In the genomic region with DNA sequence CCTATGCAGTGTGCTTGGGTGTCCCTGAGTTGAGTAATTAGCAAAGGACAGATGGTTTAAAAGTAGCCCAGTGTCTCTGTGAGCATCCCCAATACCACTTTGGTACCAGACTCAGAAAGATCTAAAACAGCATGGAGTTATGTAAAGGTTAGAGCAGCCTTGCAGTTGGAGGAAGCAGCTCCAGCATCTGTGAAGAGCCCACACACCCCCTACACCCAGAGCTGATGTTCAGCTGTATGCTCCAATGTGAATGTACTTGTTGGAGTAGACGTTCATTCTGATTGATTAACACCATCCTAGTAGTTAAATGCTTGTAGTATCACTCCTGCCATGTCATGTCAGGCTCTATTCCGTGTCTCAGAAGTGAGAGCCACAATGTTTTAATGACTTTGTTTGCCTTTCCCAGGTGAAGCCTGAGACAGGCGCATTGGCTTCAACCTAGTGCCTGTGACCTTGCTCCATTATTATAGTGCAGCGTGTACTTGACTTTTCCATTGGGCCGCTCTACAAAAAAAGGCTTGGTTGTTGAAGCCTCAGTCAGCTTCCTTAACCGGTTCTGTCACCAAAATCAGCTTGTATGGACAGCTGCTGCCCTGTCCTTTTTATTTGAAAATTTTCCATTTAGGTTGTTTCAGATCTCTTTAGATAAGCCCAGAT, we compare ENCODE assay signal across 23 cellular contexts.
DNase-seq lines count a peak whose midpoint lies in the region; FAIRE-seq and TF ChIP-seq lines count a peak whose summit lies in the region.
"Had no signal": no experiment of that assay in that cellular context is flagged by ENCODE, and none has a peak within 500 bp of the region (broad histone marks: within the 10 kb centered on the region; RNA-seq: fewer than 3 reads in every experiment).

No MANE protein-coding gene starts in this region.

- H3K4me2 ChIP-seq in BLaER1 (peak overlapping the region; percentile 77; the same call in 1 of the 2 replicates), astrocyte (ENCODE audit: low read length) (no peak overlapping the region), keratinocyte (ENCODE audit: control insufficient read depth, extremely low read depth, insufficient read depth, low read depth, low read length) (no peak overlapping the region)
- H3K4me2 ChIP-seq: A549 had no signal

- H3K36me3 ChIP-seq in BLaER1, result peaks cover 23% of the 10 kb centered on the region
- H3K36me3 ChIP-seq in astrocyte (ENCODE audit: insufficient read depth, low read length), result peaks cover 7% of the 10 kb centered on the region
- peaks cover 0 to 1% of the 10 kb centered on the region in 2 experiments for H3K36me3 ChIP-seq in keratinocyte (ENCODE audit: control insufficient read depth in 2 of 2, extremely low read depth in 1 of 2, insufficient read depth in 2 of 2, low read length in 2 of 2)

- TF ChIP-seq CTCF in astrocyte (IDR thresholded peaks at IDR 0.05; ENCODE audit: insufficient read depth, low read depth, low read length) (no peak), keratinocyte (optimal IDR thresholded peaks at IDR 0.05 in 1 of 3, IDR thresholded peaks at IDR 0.05 in 1 of 3, conservative IDR thresholded peaks at IDR 0.05 in 1 of 3; ENCODE audit: extremely low read depth in 1 of 3, insufficient read depth in 2 of 3, low read length in 3 of 3) (no peak)

- peaks cover 19% of the 10 kb centered on the region for H3K36me3 Mint-ChIP-seq in astrocyte (ENCODE audit: low read depth, unreplicated experiment)

- no peaks in the 10 kb centered on the region for H3K9me1 ChIP-seq in keratinocyte (ENCODE audit: control insufficient read depth, extremely low read depth, insufficient read depth, low read length)

- H3K27ac ChIP-seq in BLaER1 (no peak overlapping the region), astrocyte (ENCODE audit: low read depth, low read length) (no peak overlapping the region), keratinocyte (ENCODE audit: control insufficient read depth, insufficient read depth, low read length) (no peak overlapping the region)
- H3K27ac ChIP-seq: A549, RWPE1 had no signal

- H2AFZ ChIP-seq in astrocyte (ENCODE audit: low read depth, low read length), result no peak overlapping the region
- no peak overlapping the region for H2AFZ ChIP-seq in keratinocyte (ENCODE audit: control insufficient read depth, low read length)

- no peaks in the 10 kb centered on the region for H3K27me3 Mint-ChIP-seq in astrocyte (ENCODE audit: low read depth, unreplicated experiment)
- H3K27me3 Mint-ChIP-seq: CD8-positive, alpha-beta memory T cell; T-cell had no signal

- dilution Hi-C loops in keratinocyte (cut with MboI; ENCODE audit: extremely low pct_ligation_motif_present, low sequenced_read_pairs), result no loop called here

- H3K4me1 ChIP-seq in BLaER1 (peaks cover 33% of the 10 kb centered on the region), astrocyte (ENCODE audit: insufficient read depth, low read length) (peaks cover 15% of the 10 kb centered on the region), keratinocyte (ENCODE audit: control insufficient read depth, extremely low read depth, insufficient read depth, low read length) (peaks cover 7% of the 10 kb centered on the region)

- H3K79me2 ChIP-seq in astrocyte (ENCODE audit: insufficient read depth, low read length), result no peaks in the 10 kb centered on the region
- no peaks in the 10 kb centered on the region for H3K79me2 ChIP-seq in keratinocyte (ENCODE audit: control insufficient read depth, insufficient read depth, low read length)

- H3K4me3 ChIP-seq in BLaER1 (no peak overlapping the region), astrocyte (ENCODE audit: insufficient read depth, low read depth, low read length) (no peak overlapping the region), keratinocyte (ENCODE audit: control insufficient read depth in 2 of 3, extremely low read depth in 1 of 3, insufficient read depth in 2 of 3, low read depth in 1 of 3, low read length in 3 of 3) (no peak overlapping the region)
- H3K4me3 ChIP-seq: A549, K562, MG63 had no signal

- H3K9ac ChIP-seq in BLaER1 (no peak overlapping the region), astrocyte (ENCODE audit: low read length) (no peak overlapping the region), keratinocyte (ENCODE audit: control insufficient read depth, extremely low read depth, insufficient read depth, low read length) (no peak overlapping the region)

- no peak for DNase-seq in GM12891 (ENCODE audit: insufficient read length, low spot score)
- no peak for DNase-seq in astrocyte (ENCODE audit: low read depth)
- no peak for DNase-seq in keratinocyte (ENCODE audit: low read depth, low spot score)
- DNase-seq in NOMO-1 treated with dmso at 0.1 percent for 144 hours (lab: John Stamatoyannopoulos, UW; ENCODE audit: unreplicated experiment), result no peak
- no peak for DNase-seq in NCI-H82 (lab: John Stamatoyannopoulos, UW)
- DNase-seq in activated CD4-positive, alpha-beta T cell treated with anti-CD3 and anti-CD28 coated beads for 1 hour, result no peak
- DNase-seq: AML-193; CD8-positive, alpha-beta memory T cell; H7; MG63; NCI-H1105 treated with DMSO at 0.1 percent for 48 hours; NCI-H1694; NCI-H2029 treated with DMSO at 0.1 percent for 48 hours; NCI-H2227 treated with DMSO at 0.1 percent for 48 hours; SHP77; T-cell had no signal

- H3K27ac Mint-ChIP-seq in astrocyte (ENCODE audit: unreplicated experiment), result no peak overlapping the region
- H3K27ac Mint-ChIP-seq: CD14-positive monocyte, T-cell had no signal

- FAIRE-seq in GM12891 (lab: Jason Lieb, UNC), result peak; percentile 89
- FAIRE-seq in astrocyte (lab: Jason Lieb, UNC), result peak; percentile 26
- peak; percentile 13 for FAIRE-seq in keratinocyte (lab: Jason Lieb, UNC)
- FAIRE-seq: A549, GM18507, HTR-8/SVneo, K562 had no signal

- H3K4me3 Mint-ChIP-seq in astrocyte (ENCODE audit: unreplicated experiment), result no peak overlapping the region
- H3K4me3 Mint-ChIP-seq: CD14-positive monocyte; CD8-positive, alpha-beta memory T cell; T-cell had no signal

- no peaks in the 10 kb centered on the region for H3K9me3 ChIP-seq in BLaER1
- no peaks in the 10 kb centered on the region for H3K9me3 ChIP-seq in astrocyte (ENCODE audit: insufficient read depth, low read depth, low read length)
- no peaks in the 10 kb centered on the region for H3K9me3 ChIP-seq in keratinocyte (ENCODE audit: control insufficient read depth, low read depth, low read length)
- H3K9me3 ChIP-seq: A549, MG63 had no signal

- no peaks in the 10 kb centered on the region for H4K20me1 ChIP-seq in BLaER1
- H4K20me1 ChIP-seq in astrocyte (ENCODE audit: insufficient read depth, low read length), result no peaks in the 10 kb centered on the region
- no peaks in the 10 kb centered on the region for H4K20me1 ChIP-seq in keratinocyte (ENCODE audit: control insufficient read depth, extremely low read depth, insufficient read depth, low read length)

- no peak for TF ChIP-seq POLR2A in GM12891 (IDR thresholded peaks at IDR 0.05; ENCODE audit: low read depth, low read length)

- no peaks in the 10 kb centered on the region for H3K27me3 ChIP-seq in BLaER1
- no peaks in the 10 kb centered on the region for H3K27me3 ChIP-seq in astrocyte (ENCODE audit: insufficient read depth, low read length)
- H3K27me3 ChIP-seq in keratinocyte (ENCODE audit: control insufficient read depth, extremely low read depth, insufficient read depth, low read length), result no peaks in the 10 kb centered on the region
- H3K27me3 ChIP-seq: MG63 had no signal

- H3K9me3 Mint-ChIP-seq in astrocyte (ENCODE audit: unreplicated experiment), result no peaks in the 10 kb centered on the region
- H3K9me3 Mint-ChIP-seq: CD8-positive, alpha-beta memory T cell; T-cell had no signal

- peaks cover 21% of the 10 kb centered on the region for H3K4me1 Mint-ChIP-seq in astrocyte (ENCODE audit: low read depth, unreplicated experiment)

TF ChIP-seq in GM12891, 5 proteins besides CTCF, POLR2A, EP300 and RAD21:
- TF ChIP-seq TAF1 (IDR thresholded peaks at IDR 0.05; ENCODE audit: low read depth, low read length), result no peak
- TF ChIP-seq PAX5 (IDR thresholded peaks at IDR 0.05; ENCODE audit: insufficient read depth, low read length, severe bottlenecking), result no peak
- no peak for TF ChIP-seq SPI1 (IDR thresholded peaks at IDR 0.05; ENCODE audit: low read depth, low read length)
- no peak for TF ChIP-seq POU2F2 (IDR thresholded peaks at IDR 0.05; ENCODE audit: low read depth, low read length)
- TF ChIP-seq POLR2AphosphoS5 (IDR thresholded peaks at IDR 0.05; ENCODE audit: low read depth, low read length), result no peak
